In genomic region chr9:73155968-73156592, GRCh38 we compare ENCODE assay signal across 10 cellular contexts. TPM values are rescaled to one million over a fixed set of nuclear protein-coding genes. Genes with fewer than 3 reads are reported as not detected.
DNase-seq lines count a peak whose midpoint lies in the region; ATAC-seq and TF ChIP-seq lines count a peak whose summit lies in the region.
"Had no signal": no experiment of that assay in that cellular context is flagged by ENCODE, and none has a peak within 500 bp of the region (broad histone marks: within the 10 kb centered on the region; RNA-seq: fewer than 3 reads in every experiment).

No MANE protein-coding gene starts in this region.

- no peaks in the 10 kb centered on the region for H3K9me3 ChIP-seq in CD4-positive, CD25-positive, alpha-beta regulatory T cell (ENCODE audit: control insufficient read depth in 2 of 2, low read length in 2 of 2)
- no peaks in the 10 kb centered on the region for H3K9me3 ChIP-seq in KOPT-K1 (ENCODE audit: insufficient read depth, low read length, poor library complexity, severe bottlenecking)
- H3K9me3 ChIP-seq in adipocyte (ENCODE audit: control insufficient read depth, low read length) = no peaks in the 10 kb centered on the region
- no peaks in the 10 kb centered on the region for H3K9me3 ChIP-seq in muscle layer of duodenum (ENCODE audit: control insufficient read depth in 1 of 2, low read length in 2 of 2)
- H3K9me3 ChIP-seq: right atrium auricular region had no signal

- H3K27ac Mint-ChIP-seq in CD4-positive, CD25-positive, alpha-beta regulatory T cell = no peak overlapping the region

- no peaks in the 10 kb centered on the region for H3K27me3 Mint-ChIP-seq in CD4-positive, CD25-positive, alpha-beta regulatory T cell

- H3K4me3 ChIP-seq in CD4-positive, CD25-positive, alpha-beta regulatory T cell (ENCODE audit: low read depth, low read length) = peak overlapping the region; percentile 76
- peak overlapping the region; percentile 95 for H3K4me3 ChIP-seq in adipocyte (ENCODE audit: low read length)
- peak overlapping the region; percentile 4 to 8 for H3K4me3 ChIP-seq in muscle layer of duodenum (ENCODE audit: low read depth in 1 of 2, low read length in 2 of 2)
- H3K4me3 ChIP-seq: right atrium auricular region had no signal

- H3K36me3 Mint-ChIP-seq in CD4-positive, CD25-positive, alpha-beta regulatory T cell = no peaks in the 10 kb centered on the region

- peaks cover 8% of the 10 kb centered on the region for H3K36me3 ChIP-seq in CD4-positive, CD25-positive, alpha-beta regulatory T cell (ENCODE audit: control insufficient read depth, insufficient read depth, low read length)
- H3K36me3 ChIP-seq in KOPT-K1 (ENCODE audit: insufficient read depth, low read length) (no peaks in the 10 kb centered on the region), adipocyte (ENCODE audit: control insufficient read depth, insufficient read depth, low read length, severe bottlenecking) (peaks cover 64% of the 10 kb centered on the region), muscle layer of duodenum (ENCODE audit: control insufficient read depth in 1 of 2, insufficient read depth in 2 of 2, low read length in 2 of 2) (peaks cover 18 to 20% of the 10 kb centered on the region in 2 donors)

- H3K4me1 ChIP-seq in CD4-positive, CD25-positive, alpha-beta regulatory T cell (ENCODE audit: control insufficient read depth, insufficient read depth, low read length, poor library complexity, severe bottlenecking) = peaks cover 26% of the 10 kb centered on the region
- H3K4me1 ChIP-seq in adipocyte (ENCODE audit: control insufficient read depth, insufficient read depth, low read length) (peaks cover 52% of the 10 kb centered on the region), muscle layer of duodenum (ENCODE audit: control insufficient read depth in 1 of 2, insufficient read depth in 2 of 2, low read length in 2 of 2) (peaks cover 0 to 3% of the 10 kb centered on the region in 2 donors)

- H3K9me3 Mint-ChIP-seq in CD4-positive, CD25-positive, alpha-beta regulatory T cell = no peaks in the 10 kb centered on the region

- H3K27me3 ChIP-seq in CD4-positive, CD25-positive, alpha-beta regulatory T cell (ENCODE audit: control insufficient read depth, insufficient read depth, low read length) = no peaks in the 10 kb centered on the region
- H3K27me3 ChIP-seq in adipocyte (replicated peaks; ENCODE audit: control insufficient read depth, insufficient read depth, low read length) (no peaks in the 10 kb centered on the region), muscle layer of duodenum (ENCODE audit: low read depth, low read length) (no peaks in the 10 kb centered on the region)
- H3K27me3 ChIP-seq: right atrium auricular region had no signal

- H3K4me1 Mint-ChIP-seq in CD4-positive, CD25-positive, alpha-beta regulatory T cell = peaks cover 29 to 51% (median 38%) of the 10 kb centered on the region in 4 donors

- H3K4me3 Mint-ChIP-seq in CD4-positive, CD25-positive, alpha-beta regulatory T cell = peak overlapping the region in 3 of 4 donors; percentile 27 to 86 (median 36)

- no peak for ATAC-seq in CD4-positive, CD25-positive, alpha-beta regulatory T cell (ENCODE audit: low read depth in 2 of 2)

- peak overlapping the region; percentile 98 for H3K9ac ChIP-seq in adipocyte (ENCODE audit: low read length)

- no peak for TF ChIP-seq CTCF in GM10266 (IDR thresholded peaks at IDR 0.05; ENCODE audit: control insufficient read depth, insufficient read depth, low read depth, missing control alignments)

- H3K27ac ChIP-seq in CD4-positive, CD25-positive, alpha-beta regulatory T cell (ENCODE audit: insufficient read depth, low read length, poor library complexity, severe bottlenecking) = no peak overlapping the region
- peak overlapping the region; percentile 77 for H3K27ac ChIP-seq in KOPT-K1 (ENCODE audit: low read depth, low read length, poor library complexity, severe bottlenecking)
- H3K27ac ChIP-seq in muscle layer of duodenum (ENCODE audit: low read length) = no peak overlapping the region
- H3K27ac ChIP-seq: right atrium auricular region had no signal

- no peak for DNase-seq in CD4-positive, CD25-positive, alpha-beta regulatory T cell
- DNase-seq in adipocyte (ENCODE audit: low read depth) = peak; percentile 17
- DNase-seq in GM10266 (ENCODE audit: extremely low spot score) = no peak
- no peak for DNase-seq in glomerular visceral epithelial cell (ENCODE audit: extremely low spot score)
- DNase-seq in stimulated activated CD4-positive, alpha-beta T cell treated with anti-CD3 and anti-CD28 coated beads, Interleukin-15, amount 100 ng/mL, for 24 hours = no peak
- DNase-seq in NCI-H226 = no peak
- DNase-seq: glutamatergic neuron had no signal

RNA-seq across cellular contexts. Expression of gene ANXA1, which starts 4.4 kb away (rescaled TPM):
- 274 TPM for total RNA-seq in CD4-positive, CD25-positive, alpha-beta regulatory T cell
- 100 to 1,000 TPM in 1 of 4 donors, 10 to 100 TPM in 3; 50.7 to 107 (median 71.9) TPM for polyA plus RNA-seq in CD4-positive, CD25-positive, alpha-beta regulatory T cell

Comparison
In these comparisons a context has a peak if more than half of its experiments do, and no peak if none do; other contexts are left out.
1. H3K4me3 ChIP-seq: peak in every context shown above with its lines; median percentile 95 in adipocyte; 76 in CD4-positive, CD25-positive, alpha-beta regulatory T cell; 6 in muscle layer of duodenum.